In the genomic region with DNA sequence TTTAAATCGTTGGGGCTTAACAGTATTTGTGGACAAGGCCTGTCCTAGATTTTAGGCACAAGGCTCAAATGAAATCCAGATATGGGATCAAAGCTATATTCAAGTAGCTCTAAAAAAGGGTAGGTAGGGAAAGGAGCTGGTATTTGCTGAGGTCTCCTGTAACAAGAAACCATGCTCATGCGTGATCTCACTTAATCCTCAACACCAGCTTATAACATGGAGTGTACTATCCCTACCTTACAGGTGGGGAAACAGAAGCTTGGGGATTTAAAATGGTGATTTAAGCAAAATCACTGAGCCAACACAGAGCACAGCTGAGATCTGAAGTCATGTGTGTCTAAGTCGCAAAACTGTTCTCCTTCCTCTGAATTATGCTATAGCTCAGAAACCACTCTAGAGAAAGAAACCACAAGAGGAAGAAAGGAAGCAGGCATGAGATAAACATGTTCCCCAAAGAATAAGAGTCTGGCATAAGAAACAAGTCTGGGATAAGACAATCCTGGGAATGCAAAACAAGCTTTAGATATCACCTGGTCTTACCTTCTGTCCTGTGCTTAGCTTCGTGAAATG, we compare ENCODE assay signal across 14 cellular contexts. TPM values are rescaled to one million over a fixed set of nuclear protein-coding genes. Genes with fewer than 3 reads are reported as not detected.
A peak's percentile ranks its signal among the peaks of the same experiment; 100 is the strongest.
DNase-seq lines count a peak whose midpoint lies in the region; ATAC-seq and TF ChIP-seq lines count a peak whose summit lies in the region.
"Had no signal": no experiment of that assay in that cellular context is flagged by ENCODE, and none has a peak within 500 bp of the region (broad histone marks: within the 10 kb centered on the region; RNA-seq: fewer than 3 reads in every experiment).

No MANE protein-coding gene starts in this region.

- no peak for TF ChIP-seq CTCF in natural killer cell (IDR thresholded peaks at IDR 0.05)
- no peak for TF ChIP-seq CTCF in WERI-Rb-1 (IDR thresholded peaks at IDR 0.05; ENCODE audit: low read depth, low read length)
- TF ChIP-seq CTCF in upper lobe of right lung (IDR thresholded peaks at IDR 0.05): no peak

- ATAC-seq in natural killer cell (no peak), upper lobe of right lung (peak; percentile 49), HG03439 (IDR thresholded peaks at IDR 0.05; ENCODE audit: unreplicated experiment) (no peak)
- ATAC-seq in natural killer cell treated with Interleukin-12 subunit alpha and Interleukin-12 subunit beta and Interleukin-15 and Interleukin-18, amount 100 ng/mL, for 72 hours: no peak

- peak overlapping the region; percentile 38 to 80 for H2BK12ac ChIP-seq in mesenchymal stem cell (ENCODE audit: low read length in 2 of 2)

- no peaks in the 10 kb centered on the region for H3K27me3 ChIP-seq in WERI-Rb-1 (ENCODE audit: insufficient read depth, low read depth, severe bottlenecking)
- no peaks in the 10 kb centered on the region for H3K27me3 ChIP-seq in mesenchymal stem cell (ENCODE audit: control insufficient read depth in 1 of 2, insufficient read depth in 1 of 2, low read length in 2 of 2)
- H3K27me3 ChIP-seq in upper lobe of right lung: no peaks in the 10 kb centered on the region

- WGBS in mesenchymal stem cell: 83% methylated on average over 2 of the region's 4 CpGs

- H3K27ac ChIP-seq in WERI-Rb-1 (peak overlapping the region; percentile 27), mesenchymal stem cell (ENCODE audit: low read length, poor library complexity, severe bottlenecking) (peak overlapping the region; percentile 85), upper lobe of right lung (peak overlapping the region; percentile 58)

- peak overlapping the region; percentile 45 for H2BK120ac ChIP-seq in mesenchymal stem cell (ENCODE audit: low read depth, low read length)

- no peak overlapping the region for H3K18ac ChIP-seq in mesenchymal stem cell (ENCODE audit: low read depth in 1 of 2, low read length in 2 of 2)

- H3K4me1 ChIP-seq in mesenchymal stem cell (ENCODE audit: control insufficient read depth, insufficient read depth, low read depth, low read length) (peaks cover 27% of the 10 kb centered on the region), upper lobe of right lung (peaks cover 67% of the 10 kb centered on the region)
- H3K4me1 ChIP-seq: HAP-1 had no signal

- H3K4me3 ChIP-seq in WERI-Rb-1 (ENCODE audit: low read depth, low read length) (no peak overlapping the region), mesenchymal stem cell (ENCODE audit: insufficient read depth in 1 of 2, low read depth in 1 of 2, low read length in 2 of 2) (no peak overlapping the region), upper lobe of right lung (no peak overlapping the region)
- H3K4me3 ChIP-seq: HAP-1 had no signal

- no peak overlapping the region for H2AFZ ChIP-seq in mesenchymal stem cell (ENCODE audit: low read depth, low read length)

- peak overlapping the region; percentile 2 for H2BK5ac ChIP-seq in mesenchymal stem cell (ENCODE audit: low read depth, low read length, poor library complexity, severe bottlenecking)

- peaks cover 22% of the 10 kb centered on the region for H3K36me3 Mint-ChIP-seq in natural killer cell
- H3K36me3 Mint-ChIP-seq in natural killer cell treated with Interleukin-12 subunit alpha and Interleukin-12 subunit beta and Interleukin-15 and Interleukin-18, amount 100 ng/mL, for 72 hours: peaks cover 9% of the 10 kb centered on the region

- no peaks in the 10 kb centered on the region for H3K9me3 Mint-ChIP-seq in natural killer cell
- no peaks in the 10 kb centered on the region for H3K9me3 Mint-ChIP-seq in natural killer cell treated with Interleukin-12 subunit alpha and Interleukin-12 subunit beta and Interleukin-15 and Interleukin-18, amount 100 ng/mL, for 72 hours

- peaks cover 20% of the 10 kb centered on the region for H3K79me1 ChIP-seq in mesenchymal stem cell (replicated peaks; ENCODE audit: low read length, poor library complexity, severe bottlenecking)

- H3K9me3 ChIP-seq in WERI-Rb-1 (ENCODE audit: severe bottlenecking): no peaks in the 10 kb centered on the region
- H3K9me3 ChIP-seq in mesenchymal stem cell (ENCODE audit: control insufficient read depth, low read length): no peaks in the 10 kb centered on the region
- H3K9me3 ChIP-seq in upper lobe of right lung: no peaks in the 10 kb centered on the region
- H3K9me3 ChIP-seq: HAP-1 had no signal

- no peaks in the 10 kb centered on the region for H3K27me3 Mint-ChIP-seq in natural killer cell (ENCODE audit: low read depth in 2 of 2)
- no peaks in the 10 kb centered on the region for H3K27me3 Mint-ChIP-seq in natural killer cell treated with Interleukin-12 subunit alpha and Interleukin-12 subunit beta and Interleukin-15 and Interleukin-18, amount 100 ng/mL, for 72 hours

- no peak overlapping the region for H3K4me3 Mint-ChIP-seq in natural killer cell
- H3K4me3 Mint-ChIP-seq in natural killer cell treated with Interleukin-12 subunit alpha and Interleukin-12 subunit beta and Interleukin-15 and Interleukin-18, amount 100 ng/mL, for 72 hours: no peak overlapping the region

- no peaks in the 10 kb centered on the region for H3K36me3 ChIP-seq in WERI-Rb-1
- peaks cover 16 to 34% of the 10 kb centered on the region in 2 experiments for H3K36me3 ChIP-seq in mesenchymal stem cell (ENCODE audit: control insufficient read depth in 1 of 2, insufficient read depth in 2 of 2, low read depth in 1 of 2, low read length in 2 of 2)
- peaks cover 9% of the 10 kb centered on the region for H3K36me3 ChIP-seq in upper lobe of right lung
- H3K36me3 ChIP-seq: HAP-1 had no signal

- H3K4ac ChIP-seq in mesenchymal stem cell (ENCODE audit: low read depth in 1 of 2, low read length in 2 of 2): peak overlapping the region; percentile 1 to 56

- H3K4me2 ChIP-seq in mesenchymal stem cell (ENCODE audit: low read length, poor library complexity, severe bottlenecking): no peak overlapping the region

- peaks cover 77 to 78% of the 10 kb centered on the region in 2 donors for H3K4me1 Mint-ChIP-seq in natural killer cell
- H3K4me1 Mint-ChIP-seq in natural killer cell treated with Interleukin-12 subunit alpha and Interleukin-12 subunit beta and Interleukin-15 and Interleukin-18, amount 100 ng/mL, for 72 hours (ENCODE audit: low read depth in 2 of 2): peaks cover 52 to 63% of the 10 kb centered on the region in 2 donors

- no peak overlapping the region for H3K23ac ChIP-seq in mesenchymal stem cell (ENCODE audit: low read length in 2 of 2)

- no peak overlapping the region for H4K8ac ChIP-seq in mesenchymal stem cell (ENCODE audit: low read length)

- H4K91ac ChIP-seq in mesenchymal stem cell (ENCODE audit: low read length): no peak overlapping the region

- no peak overlapping the region for H3K14ac ChIP-seq in mesenchymal stem cell (ENCODE audit: low read length in 2 of 2)

- intact Hi-C loops in natural killer cell (cut with micrococcal nuclease) (no loop called here), upper lobe of right lung (cut with DNase I) (no loop called here)

- H3K9ac ChIP-seq in mesenchymal stem cell (ENCODE audit: low read length): no peak overlapping the region

- DNase-seq in natural killer cell (no peak), WERI-Rb-1 (peak; percentile 67), mesenchymal stem cell (peak; percentile 76), upper lobe of right lung (no peak), DMS114 treated with DMSO at 0.1 percent for 48 hours (lab: John Stamatoyannopoulos, UW; ENCODE audit: unreplicated experiment) (no peak), LoVo (ENCODE audit: low spot score) (no peak)
- no peak for DNase-seq in natural killer cell treated with Interleukin-12 subunit alpha and Interleukin-12 subunit beta and Interleukin-15 and Interleukin-18, amount 100 ng/mL, for 72 hours (ENCODE audit: low spot score)
- DNase-seq: amygdala; NCI-H1048; NCI-H524 treated with DMSO at 0.1 percent for 48 hours; stimulated activated CD4-positive, alpha-beta T cell treated with anti-CD3 and anti-CD28 coated beads, Interleukin-2, amount 100 ng/mL, for 48 hours; SW 1271 had no signal

- no peak overlapping the region for H2BK15ac ChIP-seq in mesenchymal stem cell (ENCODE audit: low read depth, poor library complexity, severe bottlenecking)

- H2AK5ac ChIP-seq in mesenchymal stem cell (ENCODE audit: low read length, severe bottlenecking): peak overlapping the region; percentile 95

- H3K27ac Mint-ChIP-seq in natural killer cell: peak overlapping the region; percentile 16 to 44
- H3K27ac Mint-ChIP-seq in natural killer cell treated with Interleukin-12 subunit alpha and Interleukin-12 subunit beta and Interleukin-15 and Interleukin-18, amount 100 ng/mL, for 72 hours: peak overlapping the region in 1 of 2 donors; percentile 2

RNA-seq across cellular contexts. Expression of a gene that starts 43.1 kb away (rescaled TPM):
- total RNA-seq in natural killer cell (10 to 100 TPM; 37.4 to 54.8 (median 38.5) TPM), upper lobe of right lung (24.2 TPM)
- total RNA-seq in natural killer cell treated with Interleukin-12 subunit alpha and Interleukin-12 subunit beta and Interleukin-15 and Interleukin-18, amount 100 ng/mL, for 72 hours: 10 to 100 TPM in 1 of 2 donors, 1 to 10 TPM in 1; 5.1 to 13.3 TPM
- 12.5 TPM for polyA plus RNA-seq in mesenchymal stem cell (2013, experiment 1 of 2)
- polyA plus RNA-seq in mesenchymal stem cell (2013, experiment 2 of 2): 14.3 TPM

Comparison
In these comparisons a context has a peak if more than half of its experiments do, and no peak if none do; other contexts are left out.
1. DNase-seq: peak in WERI-Rb-1 (single experiment) and mesenchymal stem cell (single experiment); none in natural killer cell (single experiment), natural killer cell treated with Interleukin-12 subunit alpha and Interleukin-12 subunit beta and Interleukin-15 and Interleukin-18, amount 100 ng/mL, for 72 hours (single experiment), upper lobe of right lung (single experiment), DMS114 treated with DMSO at 0.1 percent for 48 hours (single experiment) and LoVo (single experiment).
2. H3K27ac ChIP-seq: peak in every context shown above with its lines; median percentile 85 in mesenchymal stem cell; 58 in upper lobe of right lung; 27 in WERI-Rb-1.